Comparison of ENCODE assay signal across 8 cellular contexts in the genomic region with DNA sequence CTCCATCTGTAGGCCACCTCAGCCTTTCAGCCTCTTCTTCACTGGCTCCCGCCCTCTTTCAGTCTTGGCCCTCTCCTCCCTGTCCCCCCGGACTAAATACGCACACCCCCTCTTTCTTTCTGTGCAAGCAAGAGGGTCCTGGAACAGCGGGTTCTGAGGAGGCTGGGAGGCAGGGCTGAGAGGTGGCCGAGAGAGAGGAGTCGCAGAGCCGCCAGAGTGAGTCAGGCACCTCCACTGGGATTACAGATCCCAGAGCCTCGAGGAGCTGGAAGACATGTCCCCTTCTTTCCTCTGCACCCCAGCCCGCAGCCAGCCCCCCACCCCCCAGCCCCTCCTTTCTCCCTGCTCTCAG. TPM values are rescaled to one million over a fixed set of nuclear protein-coding genes. Genes with fewer than 3 reads are reported as not detected.
DNase-seq lines count a peak whose midpoint lies in the region; ATAC-seq lines count a peak whose summit lies in the region.

A gene (plus strand): TSS at position 1 of the 352 bp plus-strand sequence. CDS start 444 bp downstream, outside the sequence.

- peaks cover 7% of the 10 kb centered on the region for H3K4me1 Mint-ChIP-seq in activated CD8-positive, alpha-beta memory T cell treated with anti-CD3 and anti-CD28 coated beads, Interleukin-2, amount 10 ng/mL, durations not matched to agents 7 days and 5 days
- peaks cover 11% of the 10 kb centered on the region for H3K4me1 Mint-ChIP-seq in activated naive CD8-positive, alpha-beta T cell treated with anti-CD3 and anti-CD28 coated beads for 36 hours

- H3K4me3 ChIP-seq in iPS-20b (ENCODE audit: low read length) (peak within 1 kb of the TSS; percentile 92), stomach smooth muscle (ENCODE audit: low read length in 2 of 2) (peak within 1 kb of the TSS; percentile 65 to 87)

- H3K9ac ChIP-seq in iPS-20b (ENCODE audit: low read depth, low read length) (peak within 1 kb of the TSS; percentile 77; the same call in 1 of the 2 replicates), stomach smooth muscle (ENCODE audit: low read length in 2 of 2) (peak within 1 kb of the TSS; percentile 56 to 68)

- CTCF ChIA-PET in activated CD8-positive, alpha-beta memory T cell treated with anti-CD3 and anti-CD28 coated beads, Interleukin-2, amount 10 ng/mL, durations not matched to agents 7 days and 5 days (lab: Charles Lee), result interaction anchor here (0.8 to 2.2 kb wide), 4 partner anchors 27 to 300 kb away, joined by 3 to 6 read pairs (median 4); no protein-coding TSS in a partner anchor

- H3K27me3 Mint-ChIP-seq in activated CD8-positive, alpha-beta memory T cell treated with anti-CD3 and anti-CD28 coated beads, Interleukin-2, amount 10 ng/mL, durations not matched to agents 7 days and 5 days, result peaks cover 30% of the 10 kb centered on the region
- H3K27me3 Mint-ChIP-seq in activated naive CD8-positive, alpha-beta T cell treated with anti-CD3 and anti-CD28 coated beads for 36 hours, result peaks cover 8% of the 10 kb centered on the region

- H3K4me1 ChIP-seq in iPS-20b (ENCODE audit: insufficient read depth, low read length), result peaks cover 15% of the 10 kb centered on the region
- H3K4me1 ChIP-seq in stomach smooth muscle (ENCODE audit: control insufficient read depth, insufficient read depth, low read length), result peaks cover 37% of the 10 kb centered on the region

- peaks cover 26% of the 10 kb centered on the region for H3K36me3 ChIP-seq in iPS-20b (ENCODE audit: insufficient read depth, low read depth, low read length)
- peaks cover 7 to 10% of the 10 kb centered on the region in 2 donors for H3K36me3 ChIP-seq in stomach smooth muscle (ENCODE audit: control insufficient read depth in 2 of 2, insufficient read depth in 2 of 2, low read length in 2 of 2)

- H3K27ac ChIP-seq in iPS-20b (ENCODE audit: low read length) (no peak within 1 kb of the TSS), stomach smooth muscle (ENCODE audit: low read length) (peak within 1 kb of the TSS; percentile 70)

- H3K27ac Mint-ChIP-seq in activated CD8-positive, alpha-beta memory T cell treated with anti-CD3 and anti-CD28 coated beads, Interleukin-2, amount 10 ng/mL, durations not matched to agents 7 days and 5 days, result no peak within 1 kb of the TSS
- peak within 1 kb of the TSS; percentile 32 for H3K27ac Mint-ChIP-seq in activated naive CD8-positive, alpha-beta T cell treated with anti-CD3 and anti-CD28 coated beads for 36 hours

- no peaks in the 10 kb centered on the region for H3K9me3 Mint-ChIP-seq in activated CD8-positive, alpha-beta memory T cell treated with anti-CD3 and anti-CD28 coated beads, Interleukin-2, amount 10 ng/mL, durations not matched to agents 7 days and 5 days (ENCODE audit: low read depth)
- no peaks in the 10 kb centered on the region for H3K9me3 Mint-ChIP-seq in activated naive CD8-positive, alpha-beta T cell treated with anti-CD3 and anti-CD28 coated beads for 36 hours

- ATAC-seq in activated CD8-positive, alpha-beta memory T cell treated with anti-CD3 and anti-CD28 coated beads, Interleukin-2, amount 10 ng/mL, durations not matched to agents 7 days and 5 days, result no peak
- no peak for ATAC-seq in GM21423 (IDR thresholded peaks at IDR 0.05; ENCODE audit: unreplicated experiment)

- H3K27me3 ChIP-seq in iPS-20b (ENCODE audit: insufficient read depth, low read length) (peaks cover 18% of the 10 kb centered on the region; the same call in 1 of the 2 replicates), stomach smooth muscle (ENCODE audit: control insufficient read depth in 1 of 2, insufficient read depth in 2 of 2, low read length in 2 of 2) (no peaks in the 10 kb centered on the region)

- H3K36me3 Mint-ChIP-seq in activated CD8-positive, alpha-beta memory T cell treated with anti-CD3 and anti-CD28 coated beads, Interleukin-2, amount 10 ng/mL, durations not matched to agents 7 days and 5 days, result no peaks in the 10 kb centered on the region
- no peaks in the 10 kb centered on the region for H3K36me3 Mint-ChIP-seq in activated naive CD8-positive, alpha-beta T cell treated with anti-CD3 and anti-CD28 coated beads for 36 hours

- no peak for DNase-seq in activated CD8-positive, alpha-beta memory T cell treated with anti-CD3 and anti-CD28 coated beads, Interleukin-2, amount 10 ng/mL, durations not matched to agents 7 days and 5 days
- no peak for DNase-seq in activated CD8-positive, alpha-beta memory T cell treated with anti-CD3 and anti-CD28 coated beads, Interleukin-2, amount 50 U/mL, for 48 hours
- no peak for DNase-seq in activated naive CD8-positive, alpha-beta T cell treated with anti-CD3 and anti-CD28 coated beads for 36 hours
- DNase-seq in anterior cingulate cortex (lab: John Stamatoyannopoulos, UW), result no peak
- no peak for DNase-seq in amniotic stem cell (lab: John Stamatoyannopoulos, UW)

- peak within 1 kb of the TSS; percentile 72 for H3K4me3 Mint-ChIP-seq in activated CD8-positive, alpha-beta memory T cell treated with anti-CD3 and anti-CD28 coated beads, Interleukin-2, amount 10 ng/mL, durations not matched to agents 7 days and 5 days
- H3K4me3 Mint-ChIP-seq in activated naive CD8-positive, alpha-beta T cell treated with anti-CD3 and anti-CD28 coated beads for 36 hours, result peak within 1 kb of the TSS; percentile 88

- H3K9me3 ChIP-seq in iPS-20b (ENCODE audit: insufficient read depth, low read depth, low read length) (no peaks in the 10 kb centered on the region), stomach smooth muscle (ENCODE audit: control insufficient read depth in 2 of 2, low read length in 2 of 2) (no peaks in the 10 kb centered on the region)

RNA-seq across cellular contexts. Expression of the gene that starts here (rescaled TPM):
- total RNA-seq in activated CD8-positive, alpha-beta memory T cell treated with anti-CD3 and anti-CD28 coated beads, Interleukin-2, amount 10 ng/mL, durations not matched to agents 7 days and 5 days, result 1 to 10 TPM; 4.4 to 5.8 TPM
- total RNA-seq in activated naive CD8-positive, alpha-beta T cell treated with anti-CD3 and anti-CD28 coated beads for 36 hours, result 10 to 100 TPM; 10.8 to 11.0 TPM
